24 cellular contexts compared by ENCODE assay signal in genomic region chr7:106499897-106500296, GRCh38.
DNase-seq lines count a peak whose midpoint lies in the region; ATAC-seq, FAIRE-seq and TF ChIP-seq lines count a peak whose summit lies in the region.
"Had no signal": no experiment of that assay in that cellular context is flagged by ENCODE, and none has a peak within 500 bp of the region (broad histone marks: within the 10 kb centered on the region; RNA-seq: fewer than 3 reads in every experiment).

No MANE protein-coding gene starts in this region.

- RAD21 ChIA-PET in GM12878 (lab: Charles Lee; ENCODE audit: unreplicated experiment): no interaction called here

- H3K9ac ChIP-seq in GM12878 (ENCODE audit: control insufficient read depth, insufficient read depth, low read length) (no peak overlapping the region), neural progenitor cell (no peak overlapping the region)
- H3K9ac ChIP-seq: BLaER1 had no signal

- TF ChIP-seq EP300 in A549 (IDR thresholded peaks at IDR 0.05) (no peak), GM12878 (IDR thresholded peaks at IDR 0.05; ENCODE audit: borderline replicate concordance in 1 of 2, control insufficient read depth in 1 of 2, low read depth in 2 of 2, low read length in 2 of 2) (no peak)

- DNase-seq in A549 (ENCODE audit: low read depth in 1 of 2, low spot score in 1 of 2) (no peak), GM12878 (ENCODE audit: low read depth, low spot score) (no peak), neural progenitor cell (ENCODE audit: low spot score) (no peak), right atrium auricular region (ENCODE audit: low spot score) (no peak)
- DNase-seq: ACHN; BE2C; C1 segment of cervical spinal cord; CD4-positive, alpha-beta memory T cell; CD4-positive, CD25-positive, alpha-beta regulatory T cell; CD8-positive, alpha-beta memory T cell; COR-L47; DMS 273 treated with DMSO at 0.1 percent for 48 hours; DMS153; DMS53; DMS79; DND-41; EL; GDM1 had no signal

- H3K27me3 ChIP-seq in GM12878 (replicated peaks in 1 of 2; ENCODE audit: control insufficient read depth in 2 of 2, insufficient read depth in 2 of 2, low read length in 1 of 2) (no peaks in the 10 kb centered on the region), neural progenitor cell (no peaks in the 10 kb centered on the region), right atrium auricular region (no peaks in the 10 kb centered on the region)
- H3K27me3 ChIP-seq: BE2C, BLaER1 had no signal

- 79% methylated on average over 4 of the region's 4 CpGs for WGBS in A549 (ENCODE audit: missing lambda C conversion rate)
- 56% methylated on average over 4 of the region's 4 CpGs for WGBS in GM12878 (ENCODE audit: insufficient coverage, insufficient replicate concordance, low lambda C conversion rate, missing lambda C conversion rate)

- H4K20me1 ChIP-seq in GM12878 (ENCODE audit: control insufficient read depth, insufficient read depth) (no peaks in the 10 kb centered on the region), neural progenitor cell (ENCODE audit: low read depth) (no peaks in the 10 kb centered on the region)
- H4K20me1 ChIP-seq: BLaER1 had no signal

- H3K36me3 ChIP-seq in GM12878 (ENCODE audit: control insufficient read depth in 2 of 2, insufficient read depth in 2 of 2, low read length in 1 of 2) (no peaks in the 10 kb centered on the region), neural progenitor cell (no peaks in the 10 kb centered on the region), right atrium auricular region (no peaks in the 10 kb centered on the region)
- H3K36me3 ChIP-seq: BE2C, BLaER1 had no signal

- H3K27ac Mint-ChIP-seq in neural progenitor cell: no peak overlapping the region
- H3K27ac Mint-ChIP-seq: CD14-positive monocyte; CD4-positive, alpha-beta memory T cell; CD4-positive, CD25-positive, alpha-beta regulatory T cell; CD8-positive, alpha-beta memory T cell had no signal

- H3F3A ChIP-seq in neural progenitor cell (ENCODE audit: low read depth): no peaks in the 10 kb centered on the region

- H3K27me3 Mint-ChIP-seq in neural progenitor cell (ENCODE audit: insufficient read depth, low read depth): peaks cover 2% of the 10 kb centered on the region

- H3K4me2 ChIP-seq in A549: no peak overlapping the region
- H3K4me2 ChIP-seq in GM12878 (ENCODE audit: control insufficient read depth, insufficient read depth): no peak overlapping the region
- no peak overlapping the region for H3K4me2 ChIP-seq in neural progenitor cell
- H3K4me2 ChIP-seq: BLaER1 had no signal

- TF ChIP-seq CTCF in A549 (IDR thresholded peaks at IDR 0.05): no peak
- no peak for TF ChIP-seq CTCF in GM12878 (IDR thresholded peaks at IDR 0.05 in 2 of 3, conservative IDR thresholded peaks at IDR 0.05 in 1 of 3; ENCODE audit: control insufficient read depth in 2 of 3, extremely low read depth in 1 of 3, insufficient read depth in 1 of 3, low read depth in 3 of 3, low read length in 3 of 3)
- no peak for TF ChIP-seq CTCF in neural progenitor cell (IDR thresholded peaks at IDR 0.05)
- TF ChIP-seq CTCF in right atrium auricular region (IDR thresholded peaks at IDR 0.05): no peak

- no peak overlapping the region for H3K4me3 Mint-ChIP-seq in neural progenitor cell
- H3K4me3 Mint-ChIP-seq: CD14-positive monocyte; CD4-positive, alpha-beta memory T cell; CD4-positive, CD25-positive, alpha-beta regulatory T cell; CD8-positive, alpha-beta memory T cell had no signal

- no peak overlapping the region for H3K27ac ChIP-seq in A549
- no peak overlapping the region for H3K27ac ChIP-seq in GM12878 (ENCODE audit: control insufficient read depth, insufficient read depth)
- no peak overlapping the region for H3K27ac ChIP-seq in neural progenitor cell
- no peak overlapping the region for H3K27ac ChIP-seq in right atrium auricular region
- H3K27ac ChIP-seq: 22Rv1, BLaER1 had no signal

- H3K79me2 ChIP-seq in GM12878 (ENCODE audit: control insufficient read depth, insufficient read depth, low read length) (no peaks in the 10 kb centered on the region), neural progenitor cell (ENCODE audit: low read depth) (no peaks in the 10 kb centered on the region)

- TF ChIP-seq RAD21 in A549 (conservative IDR thresholded peaks at IDR 0.05 in 1 of 2, IDR thresholded peaks at IDR 0.05 in 1 of 2): no peak
- no peak for TF ChIP-seq RAD21 in GM12878 (IDR thresholded peaks at IDR 0.05; ENCODE audit: insufficient read depth, low read depth, low read length)

- BruUV-seq in GM12878 (replicated peaks; lab: Mats Ljungman, UMichigan): no TSS peak

- H2AFZ ChIP-seq in GM12878 (ENCODE audit: control insufficient read depth, low read depth, low read length) (no peak overlapping the region), neural progenitor cell (replicated peaks) (peak overlapping the region; percentile 5)

- H3K4me1 ChIP-seq in A549 (no peaks in the 10 kb centered on the region), GM12878 (ENCODE audit: control insufficient read depth, insufficient read depth, low read length) (no peaks in the 10 kb centered on the region), neural progenitor cell (no peaks in the 10 kb centered on the region), right atrium auricular region (no peaks in the 10 kb centered on the region)
- H3K4me1 ChIP-seq: BE2C, BLaER1 had no signal

- H3K9me3 ChIP-seq in A549 (no peaks in the 10 kb centered on the region), GM12878 (replicated peaks; ENCODE audit: control insufficient read depth, insufficient read depth, low read length) (peaks cover 3% of the 10 kb centered on the region; the same call in 2 of the 3 replicates), neural progenitor cell (ENCODE audit: low read depth) (no peaks in the 10 kb centered on the region), right atrium auricular region (no peaks in the 10 kb centered on the region)
- H3K9me3 ChIP-seq: BE2C had no signal

- POLR2A ChIA-PET in A549 (lab: Yijun Ruan, JAX): no interaction called here
- POLR2A ChIA-PET in GM12878 (lab: Charles Lee): no interaction called here

- no peak for TF ChIP-seq POLR2A in A549 (IDR thresholded peaks at IDR 0.05; ENCODE audit: low read length)
- TF ChIP-seq POLR2A in GM12878 (IDR thresholded peaks at IDR 0.05; ENCODE audit: low read depth, low read length): no peak

- peaks cover 9% of the 10 kb centered on the region for H3K4me1 Mint-ChIP-seq in neural progenitor cell
- H3K4me1 Mint-ChIP-seq: CD4-positive, alpha-beta memory T cell; CD4-positive, CD25-positive, alpha-beta regulatory T cell; CD8-positive, alpha-beta memory T cell had no signal

- ATAC-seq in A549: no peak
- no peak for ATAC-seq in GM12878
- ATAC-seq in HG03108 (IDR thresholded peaks at IDR 0.05; ENCODE audit: unreplicated experiment): no peak

- FAIRE-seq in A549 (lab: Jason Lieb, UNC) (no peak), GM12878 (lab: Jason Lieb, UNC) (peak; percentile 27)
- FAIRE-seq: GM12891, GM19239 had no signal

- SMC1A ChIA-PET in GM12878 (lab: Charles Lee; ENCODE audit: uncharacterized antibody, unreplicated experiment): no interaction called here

- in situ Hi-C loops in GM12878 (cut with MboI): no loop called here

- no peaks in the 10 kb centered on the region for H3K36me3 Mint-ChIP-seq in neural progenitor cell
- H3K36me3 Mint-ChIP-seq: CD14-positive monocyte; CD4-positive, alpha-beta memory T cell; CD4-positive, CD25-positive, alpha-beta regulatory T cell; CD8-positive, alpha-beta memory T cell had no signal

- H3K4me3 ChIP-seq in A549 (no peak overlapping the region), GM12878 (no peak overlapping the region), neural progenitor cell (no peak overlapping the region), right atrium auricular region (no peak overlapping the region)
- H3K4me3 ChIP-seq: BLaER1 had no signal

- CTCF ChIA-PET in A549 (lab: Yijun Ruan, JAX): interaction anchor here (0.6 kb wide), 1 partner anchor 668 kb away, joined by 4 read pairs; no protein-coding TSS in a partner anchor
- CTCF ChIA-PET in GM12878 (lab: Yijun Ruan, JAX): no interaction called here

- H3K9me3 Mint-ChIP-seq in neural progenitor cell: no peaks in the 10 kb centered on the region

- intact Hi-C loops in GM12878 (cut with micrococcal nuclease; ENCODE audit: unreplicated experiment): no loop called here

TF ChIP-seq in A549, 52 proteins besides CTCF, POLR2A, EP300 and RAD21:
- TF ChIP-seq ATOH8 (CRISPR knock-in tag; IDR thresholded peaks at IDR 0.05; ENCODE audit: low read depth) (no peak), MAFK (IDR thresholded peaks at IDR 0.05; ENCODE audit: partially characterized antibody) (peak; percentile 32)

TF ChIP-seq in GM12878, 131 proteins besides CTCF, POLR2A, EP300 and RAD21:
- TF ChIP-seq PKNOX1 (IDR thresholded peaks at IDR 0.05): no peak
- TF ChIP-seq MEF2A (IDR thresholded peaks at IDR 0.05; ENCODE audit: insufficient read depth, low read depth, low read length): no peak
- no peak for TF ChIP-seq STAT3 (IDR thresholded peaks at IDR 0.05; ENCODE audit: low read depth, low read length)
- no peak for TF ChIP-seq ZBED1 (IDR thresholded peaks at IDR 0.05; ENCODE audit: borderline replicate concordance)
